In genomic region chr7:105309235-105310156, GRCh38 we compare ENCODE assay signal across 10 cellular contexts.
DNase-seq lines count a peak whose midpoint lies in the region; ATAC-seq, FAIRE-seq and TF ChIP-seq lines count a peak whose summit lies in the region.
"Had no signal": no experiment of that assay in that cellular context is flagged by ENCODE, and none has a peak within 500 bp of the region (broad histone marks: within the 10 kb centered on the region; RNA-seq: fewer than 3 reads in every experiment).

No MANE protein-coding gene starts in this region.

- no peaks in the 10 kb centered on the region for H3K27me3 Mint-ChIP-seq in CD8-positive, alpha-beta memory T cell

- TF ChIP-seq CTCF in NB4 (IDR thresholded peaks at IDR 0.05; ENCODE audit: low read depth, low read length) (no peak), endothelial cell of umbilical vein (IDR thresholded peaks at IDR 0.05; ENCODE audit: extremely low read depth in 1 of 2, insufficient read depth in 1 of 2, low read depth in 1 of 2, low read length in 2 of 2) (no peak), colonic mucosa (IDR thresholded peaks at IDR 0.05) (no peak), hepatocyte (IDR thresholded peaks at IDR 0.05; ENCODE audit: poor library complexity) (no peak)

- CTCF ChIA-PET in CD8-positive, alpha-beta memory T cell (lab: Charles Lee), result interaction anchor here (1.6 kb wide), 1 partner anchor 11 kb away, joined by 4 read pairs; no protein-coding TSS in a partner anchor
- CTCF ChIA-PET in endothelial cell of umbilical vein (lab: Charles Lee), result interaction anchor here (1.5 to 1.6 kb wide), 2 partner anchors 13 to 99 kb away, joined by 4 to 5 read pairs; no protein-coding TSS in a partner anchor

- H3K9me1 ChIP-seq in endothelial cell of umbilical vein (replicated peaks; ENCODE audit: control insufficient read depth, extremely low read depth, insufficient read depth, low read length), result no peaks in the 10 kb centered on the region

- peaks cover 0 to 2% (median 2%) of the 10 kb centered on the region in 3 donors for H3K36me3 Mint-ChIP-seq in CD8-positive, alpha-beta memory T cell

- H3K4me3 ChIP-seq in CD8-positive, alpha-beta memory T cell (ENCODE audit: low read length), result no peak overlapping the region
- no peak overlapping the region for H3K4me3 ChIP-seq in NB4 (ENCODE audit: low read depth, low read length)
- H3K4me3 ChIP-seq in endothelial cell of umbilical vein (replicated peaks in 1 of 3; ENCODE audit: insufficient read depth in 1 of 3, low read depth in 1 of 3, low read length in 3 of 3), result no peak overlapping the region
- no peak overlapping the region for H3K4me3 ChIP-seq in colonic mucosa
- no peak overlapping the region for H3K4me3 ChIP-seq in hepatocyte
- H3K4me3 ChIP-seq: skin epidermis had no signal

- dilution Hi-C loops in endothelial cell of umbilical vein (cut with MboI; ENCODE audit: extremely low pct_ligation_motif_present, low sequenced_read_pairs), result no loop called here

- no peaks in the 10 kb centered on the region for H3K9me2 ChIP-seq in hepatocyte (replicated peaks; ENCODE audit: insufficient read depth)

- H2AFZ ChIP-seq in endothelial cell of umbilical vein (ENCODE audit: low read depth, low read length), result no peak overlapping the region
- H2AFZ ChIP-seq in hepatocyte, result no peak overlapping the region

- H3K27me3 ChIP-seq in CD8-positive, alpha-beta memory T cell (ENCODE audit: insufficient read depth, low read length, poor library complexity, severe bottlenecking), result no peaks in the 10 kb centered on the region
- H3K27me3 ChIP-seq in endothelial cell of umbilical vein (ENCODE audit: control insufficient read depth in 2 of 2, insufficient read depth in 2 of 2, low read length in 2 of 2) (no peaks in the 10 kb centered on the region), colonic mucosa (no peaks in the 10 kb centered on the region), hepatocyte (no peaks in the 10 kb centered on the region)

- H3K27ac Mint-ChIP-seq in CD8-positive, alpha-beta memory T cell, result peak overlapping the region in 3 of 8 donors; percentile 10 to 51 (median 35)

- H3K27ac ChIP-seq in CD8-positive, alpha-beta memory T cell (ENCODE audit: low read depth, low read length), result no peak overlapping the region
- H3K27ac ChIP-seq in endothelial cell of umbilical vein (ENCODE audit: insufficient read depth, low read depth, low read length) (no peak overlapping the region), colonic mucosa (no peak overlapping the region), hepatocyte (no peak overlapping the region)
- H3K27ac ChIP-seq: skin epidermis had no signal

- FAIRE-seq in endothelial cell of umbilical vein (lab: Jason Lieb, UNC), result peak; percentile 8

- H3K9ac ChIP-seq in endothelial cell of umbilical vein (replicated peaks; ENCODE audit: extremely low read depth, insufficient read depth, low read length), result no peak overlapping the region
- no peak overlapping the region for H3K9ac ChIP-seq in colonic mucosa (ENCODE audit: low read depth in 2 of 2, low read length in 2 of 2)

- peak overlapping the region in 4 of 7 donors; percentile 1 to 14 (median 6) for H3K4me3 Mint-ChIP-seq in CD8-positive, alpha-beta memory T cell

- ATAC-seq in GM19438 (IDR thresholded peaks at IDR 0.05; ENCODE audit: low read depth, unreplicated experiment), result peak; percentile 42
- no peak for ATAC-seq in GM21825 (IDR thresholded peaks at IDR 0.05; ENCODE audit: unreplicated experiment)

- intact Hi-C loops in endothelial cell of umbilical vein (cut with micrococcal nuclease) (no loop called here), colonic mucosa (cut with DNase I) (no loop called here)

- H3K4me2 ChIP-seq in endothelial cell of umbilical vein (ENCODE audit: insufficient read depth, low read length) (no peak overlapping the region), hepatocyte (no peak overlapping the region)

- POLR2A ChIA-PET in CD8-positive, alpha-beta memory T cell (lab: Charles Lee), result no interaction called here
- POLR2A ChIA-PET in endothelial cell of umbilical vein (lab: Charles Lee), result no interaction called here

- peaks cover 0 to 5% (median 0%) of the 10 kb centered on the region in 5 donors for H3K9me3 Mint-ChIP-seq in CD8-positive, alpha-beta memory T cell

- DNase-seq in CD8-positive, alpha-beta memory T cell, result no peak
- DNase-seq in NB4 (ENCODE audit: low read depth), result peak; percentile 30
- DNase-seq in endothelial cell of umbilical vein (ENCODE audit: low read depth, low spot score), result no peak
- no peak for DNase-seq in colonic mucosa
- no peak for DNase-seq in RKO (ENCODE audit: low spot score)
- no peak for DNase-seq in hepatocyte (ENCODE audit: low spot score)
- DNase-seq: effector CD4-positive, alpha-beta T cell had no signal

- H4K20me1 ChIP-seq in endothelial cell of umbilical vein (replicated peaks; ENCODE audit: control insufficient read depth, extremely low read depth, insufficient read depth, low read length), result peaks cover 9% of the 10 kb centered on the region
- no peaks in the 10 kb centered on the region for H4K20me1 ChIP-seq in hepatocyte (ENCODE audit: insufficient read depth, poor library complexity, severe bottlenecking)

- no TSS peak for BruUV-seq in endothelial cell of umbilical vein (replicated peaks; lab: Mats Ljungman, UMichigan)

- H3K4me1 ChIP-seq in CD8-positive, alpha-beta memory T cell (ENCODE audit: insufficient read depth, low read length), result peaks cover 31% of the 10 kb centered on the region
- no peaks in the 10 kb centered on the region for H3K4me1 ChIP-seq in endothelial cell of umbilical vein (ENCODE audit: control insufficient read depth, extremely low read depth, insufficient read depth, low read length)
- no peaks in the 10 kb centered on the region for H3K4me1 ChIP-seq in colonic mucosa
- no peaks in the 10 kb centered on the region for H3K4me1 ChIP-seq in hepatocyte (ENCODE audit: insufficient read depth)

- H3K79me2 ChIP-seq in endothelial cell of umbilical vein (ENCODE audit: control insufficient read depth, insufficient read depth, low read length) (peaks cover 60% of the 10 kb centered on the region), hepatocyte (peaks cover 85% of the 10 kb centered on the region)

- H3K4me1 Mint-ChIP-seq in CD8-positive, alpha-beta memory T cell, result peaks cover 63 to 78% (median 73%) of the 10 kb centered on the region in 3 donors

- WGBS in hepatocyte (ENCODE audit: low lambda C conversion rate, missing lambda C conversion rate), result 72% methylated on average over 2 of the region's 2 CpGs

- H3K36me3 ChIP-seq in CD8-positive, alpha-beta memory T cell (ENCODE audit: insufficient read depth, low read length), result no peaks in the 10 kb centered on the region
- no peaks in the 10 kb centered on the region for H3K36me3 ChIP-seq in endothelial cell of umbilical vein (ENCODE audit: control insufficient read depth in 2 of 2, extremely low read depth in 1 of 2, insufficient read depth in 2 of 2, low read length in 2 of 2)
- H3K36me3 ChIP-seq in colonic mucosa, result no peaks in the 10 kb centered on the region
- no peaks in the 10 kb centered on the region for H3K36me3 ChIP-seq in hepatocyte (replicated peaks; ENCODE audit: insufficient read depth, low read depth)

- no peaks in the 10 kb centered on the region for H3K9me3 ChIP-seq in CD8-positive, alpha-beta memory T cell (ENCODE audit: low read length)
- H3K9me3 ChIP-seq in endothelial cell of umbilical vein (replicated peaks; ENCODE audit: control insufficient read depth, insufficient read depth, low read length) (no peaks in the 10 kb centered on the region), colonic mucosa (no peaks in the 10 kb centered on the region), hepatocyte (ENCODE audit: low read depth) (no peaks in the 10 kb centered on the region)

- no peak for TF ChIP-seq POLR2A in NB4 (IDR thresholded peaks at IDR 0.05; ENCODE audit: extremely low read depth, insufficient read length)
- no peak for TF ChIP-seq POLR2A in endothelial cell of umbilical vein (IDR thresholded peaks at IDR 0.05; ENCODE audit: low read depth, low read length)

TF ChIP-seq in endothelial cell of umbilical vein, 7 proteins besides CTCF, POLR2A, EP300 and RAD21:
- TF ChIP-seq JUN (IDR thresholded peaks at IDR 0.05; ENCODE audit: borderline replicate concordance, insufficient read depth, insufficient read length, low read depth) (no peak), MAX (IDR thresholded peaks at IDR 0.05; ENCODE audit: insufficient read depth, insufficient read length) (no peak), POLR2AphosphoS5 (IDR thresholded peaks at IDR 0.05; ENCODE audit: insufficient read depth, low read depth, low read length) (no peak), GATA2 (IDR thresholded peaks at IDR 0.05; ENCODE audit: insufficient read depth, insufficient read length, low read depth, low read length) (no peak), MYC (IDR thresholded peaks at IDR 0.05; ENCODE audit: low read depth, low read length) (no peak), EZH2 (IDR thresholded peaks at IDR 0.05; ENCODE audit: borderline replicate concordance, low read depth, low read length, severe bottlenecking) (no peak), FOS (IDR thresholded peaks at IDR 0.05; ENCODE audit: borderline replicate concordance, insufficient read depth, low read length) (no peak)
